ENCODE assay signal across 8 cellular contexts in genomic region chr14:106592115-106592852, GRCh38.
DNase-seq lines count a peak whose midpoint lies in the region; ATAC-seq and FAIRE-seq lines count a peak whose summit lies in the region.
"Not testable (repeated sequence)": the region's sequence is repeated elsewhere in the genome, so short reads cannot be mapped to it uniquely, and the experiment has no call there.

No MANE protein-coding gene starts in this region.

- POLR2A ChIA-PET in CD4-positive, alpha-beta memory T cell (lab: Charles Lee; ENCODE audit: partially characterized antibody) = not testable (repeated sequence)

- not testable (repeated sequence) for H3K9me3 ChIP-seq in CD4-positive, alpha-beta memory T cell (ENCODE audit: control insufficient read depth in 1 of 2, low read length in 2 of 2); SK-N-MC (ENCODE audit: low read depth, low read length)

- H3K27ac ChIP-seq in CD4-positive, alpha-beta memory T cell (ENCODE audit: low read depth, low read length) = not testable (repeated sequence)
- peak overlapping the region; percentile 89 for H3K27ac ChIP-seq in SK-N-MC

- intact Hi-C loops in CD4-positive, alpha-beta memory T cell (cut with micrococcal nuclease) = not testable (repeated sequence)

- H3K4me3 ChIP-seq in CD4-positive, alpha-beta memory T cell (ENCODE audit: low read length in 2 of 2) = not testable (repeated sequence)
- peak overlapping the region; percentile 53 for H3K4me3 ChIP-seq in SK-N-MC

- not testable (repeated sequence) for H3K4me1 Mint-ChIP-seq in CD4-positive, alpha-beta memory T cell; effector memory CD8-positive, alpha-beta T cell (ENCODE audit: low read depth in 2 of 2)
- peaks cover 19 to 33% of the 10 kb centered on the region in 2 donors for H3K4me1 Mint-ChIP-seq in stimulated activated naive B cell treated with anti-CD40 and anti-IgM and Interleukin-4, amounts not matched to agents 10 μg/mL and 1 μg/mL and 100 μg/mL, for 72 hours

- not testable (repeated sequence) for H3K4me1 ChIP-seq in CD4-positive, alpha-beta memory T cell (ENCODE audit: insufficient read depth, low read length)

- peak; percentile 95 for FAIRE-seq in GM19239 (lab: Jason Lieb, UNC)

- H3K4me3 Mint-ChIP-seq in CD4-positive, alpha-beta memory T cell; effector memory CD8-positive, alpha-beta T cell: not testable (repeated sequence)
- peak overlapping the region; percentile 62 to 63 for H3K4me3 Mint-ChIP-seq in stimulated activated naive B cell treated with anti-CD40 and anti-IgM and Interleukin-4, amounts not matched to agents 10 μg/mL and 1 μg/mL and 100 μg/mL, for 72 hours

- H3K27ac Mint-ChIP-seq in CD4-positive, alpha-beta memory T cell; effector memory CD8-positive, alpha-beta T cell: not testable (repeated sequence)
- H3K27ac Mint-ChIP-seq in stimulated activated naive B cell treated with anti-CD40 and anti-IgM and Interleukin-4, amounts not matched to agents 10 μg/mL and 1 μg/mL and 100 μg/mL, for 72 hours = peak overlapping the region; percentile 42

- not testable (repeated sequence) for H3K9me3 Mint-ChIP-seq in CD4-positive, alpha-beta memory T cell; effector memory CD8-positive, alpha-beta T cell; stimulated activated naive B cell treated with anti-CD40 and anti-IgM and Interleukin-4, amounts not matched to agents 10 μg/mL and 1 μg/mL and 100 μg/mL, for 72 hours

- H3K36me3 Mint-ChIP-seq in CD4-positive, alpha-beta memory T cell; effector memory CD8-positive, alpha-beta T cell (ENCODE audit: insufficient read depth); stimulated activated naive B cell treated with anti-CD40 and anti-IgM and Interleukin-4, amounts not matched to agents 10 μg/mL and 1 μg/mL and 100 μg/mL, for 72 hours: not testable (repeated sequence)

- peak in 4 of 5 donors; percentile 10 to 25 (median 23) for DNase-seq in CD4-positive, alpha-beta memory T cell
- not testable (repeated sequence) for DNase-seq in GM19239 (ENCODE audit: insufficient read length, low spot score)
- DNase-seq in SK-N-MC (ENCODE audit: low read depth, low spot score) (peak; percentile 78), activated T-helper 1 cell treated with Interleukin-2 at 50 U/mL for 16 hours (ENCODE audit: low read depth) (peak; percentile 26)
- DNase-seq in activated CD4-positive, alpha-beta T cell treated with anti-CD3 and anti-CD28 coated beads, Interleukin-2, amount 50 U/mL, for 24 hours (ENCODE audit: low read depth in 1 of 2, low spot score in 1 of 2) = peak; percentile 68 to 76
- peak in 1 of 3 experiments; percentile 43 for DNase-seq in effector memory CD8-positive, alpha-beta T cell
- DNase-seq in stimulated activated CD4-positive, alpha-beta T cell treated with anti-CD3 and anti-CD28 coated beads, Interleukin-4, amount 100 ng/mL, for 24 hours = peak; percentile 85
- DNase-seq in stimulated activated naive B cell treated with anti-CD40 and anti-IgM and Interleukin-4, amounts not matched to agents 10 μg/mL and 1 μg/mL and 100 μg/mL, for 72 hours = peak; percentile 30

- H3K9ac ChIP-seq in SK-N-MC (ENCODE audit: insufficient read length) = not testable (repeated sequence)

- ATAC-seq in effector memory CD8-positive, alpha-beta T cell (replicated peaks) = peak; percentile 22
- peak; percentile 43 to 63 for ATAC-seq in stimulated activated naive B cell treated with anti-CD40 and anti-IgM and Interleukin-4, amounts not matched to agents 10 μg/mL and 1 μg/mL and 100 μg/mL, for 72 hours (replicated peaks)

- not testable (repeated sequence) for H3K36me3 ChIP-seq in CD4-positive, alpha-beta memory T cell (ENCODE audit: insufficient read depth, low read length); SK-N-MC (ENCODE audit: insufficient read depth, low read length)

- peaks cover 10 to 12% of the 10 kb centered on the region in 2 donors for H3K27me3 Mint-ChIP-seq in CD4-positive, alpha-beta memory T cell
- peaks cover 50% of the 10 kb centered on the region in 2 donors for H3K27me3 Mint-ChIP-seq in effector memory CD8-positive, alpha-beta T cell
- not testable (repeated sequence) for H3K27me3 Mint-ChIP-seq in stimulated activated naive B cell treated with anti-CD40 and anti-IgM and Interleukin-4, amounts not matched to agents 10 μg/mL and 1 μg/mL and 100 μg/mL, for 72 hours

- H3K27me3 ChIP-seq in CD4-positive, alpha-beta memory T cell (ENCODE audit: insufficient read depth, low read length) = not testable (repeated sequence)

- CTCF ChIA-PET in CD4-positive, alpha-beta memory T cell (lab: Charles Lee; ENCODE audit: partially characterized antibody) = interaction anchor here (1.3 to 2.7 kb wide), 3 partner anchors 10 to 83 kb away, joined by 3 to 6 read pairs (median 5); no protein-coding TSS in a partner anchor
